In the genomic region with DNA sequence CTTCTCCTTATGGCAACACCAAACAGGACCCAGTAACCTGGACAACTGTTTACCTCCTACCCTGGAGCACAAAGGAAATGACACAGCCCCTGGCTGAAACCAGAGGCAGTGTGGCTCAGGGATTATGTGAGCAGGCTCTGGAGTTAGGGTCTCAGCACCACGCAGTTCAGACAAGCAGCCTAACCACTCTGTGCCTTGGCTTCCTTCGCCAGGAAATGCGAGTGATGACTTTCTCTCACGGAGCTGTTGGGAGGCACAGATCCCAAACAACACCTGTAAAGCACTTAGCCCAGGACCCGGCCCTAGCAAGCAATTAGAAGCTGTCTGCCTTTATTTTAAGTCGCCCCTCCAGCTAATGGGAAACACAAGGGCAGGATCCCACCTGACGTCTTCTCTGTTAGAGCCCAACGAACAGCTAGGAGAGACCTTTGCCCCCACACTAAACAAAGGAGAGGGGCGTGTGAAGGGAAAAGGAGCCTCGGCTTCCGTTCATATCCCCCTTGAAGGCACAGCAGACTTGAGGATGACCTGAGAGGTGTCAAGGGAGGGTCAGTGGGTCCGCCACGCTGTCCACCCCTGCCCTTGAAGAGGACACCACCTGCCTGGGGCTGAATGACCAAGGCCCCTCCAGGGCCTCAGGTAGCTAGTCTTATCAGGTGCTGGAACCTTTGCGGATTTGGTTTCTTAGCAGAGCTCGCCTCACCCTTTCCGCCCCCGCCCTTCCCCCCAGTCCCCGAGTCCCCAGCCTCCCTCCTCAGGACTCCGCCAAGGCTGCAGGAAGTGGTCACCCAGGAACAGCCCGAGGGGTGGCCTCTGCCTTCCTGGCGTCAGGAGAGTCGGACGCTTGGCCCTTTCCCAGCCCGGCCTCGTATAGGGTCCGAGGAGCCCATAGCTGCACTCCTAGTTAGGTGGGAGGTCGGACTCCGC, we compare ENCODE assay signal across 7 cellular contexts. TPM values are rescaled to one million over a fixed set of nuclear protein-coding genes. Genes with fewer than 3 reads are reported as not detected.
DNase-seq lines count a peak whose midpoint lies in the region; ATAC-seq and TF ChIP-seq lines count a peak whose summit lies in the region.

No MANE protein-coding gene starts in this region.

- WGBS in aorta, 2 donors, result 4 to 5% methylated on average over 28 of the region's 28 CpGs

- peaks cover 0 to 4% of the 10 kb centered on the region in 2 donors for H3K4me1 ChIP-seq in aorta (ENCODE audit: control insufficient read depth in 1 of 2, insufficient read depth in 2 of 2, low read length in 2 of 2)

- no peaks in the 10 kb centered on the region for H3K27me3 ChIP-seq in aorta (ENCODE audit: control insufficient read depth in 1 of 2, insufficient read depth in 2 of 2, low read length in 1 of 2)

- intact Hi-C loops in aorta (cut with DNase I), result no loop called here

- H3K36me3 Mint-ChIP-seq in activated T-cell treated with anti-CD3 and anti-CD28 coated beads, Interleukin-2, amount 50 U/mL, for 4 hours (ENCODE audit: insufficient read depth), result peaks cover 2% of the 10 kb centered on the region
- H3K36me3 Mint-ChIP-seq in nephron progenitor cell (ENCODE audit: low read depth), result no peaks in the 10 kb centered on the region

- H3K4me3 ChIP-seq in LNCaP clone FGC (ENCODE audit: low read depth, low read length), result peak overlapping the region; percentile 90
- H3K4me3 ChIP-seq in fibroblast of pulmonary artery (replicated peaks; ENCODE audit: low read depth, low read length), result peak overlapping the region; percentile 97
- H3K4me3 ChIP-seq in aorta (ENCODE audit: low read length in 2 of 2), result peak overlapping the region; percentile 64 to 88

- no peak overlapping the region for H3K27ac Mint-ChIP-seq in nephron progenitor cell

- H3K9me3 Mint-ChIP-seq in activated T-cell treated with anti-CD3 and anti-CD28 coated beads, Interleukin-2, amount 50 U/mL, for 4 hours, result no peaks in the 10 kb centered on the region
- no peaks in the 10 kb centered on the region for H3K9me3 Mint-ChIP-seq in nephron progenitor cell

- H3K4me1 Mint-ChIP-seq in activated T-cell treated with anti-CD3 and anti-CD28 coated beads, Interleukin-2, amount 50 U/mL, for 4 hours (ENCODE audit: low read depth), result peaks cover 58% of the 10 kb centered on the region
- H3K4me1 Mint-ChIP-seq in nephron progenitor cell, result peaks cover 58% of the 10 kb centered on the region

- H3K36me3 ChIP-seq in aorta (ENCODE audit: control insufficient read depth in 1 of 2, insufficient read depth in 2 of 2, low read length in 1 of 2), result no peaks in the 10 kb centered on the region

- no peaks in the 10 kb centered on the region for H3K27me3 Mint-ChIP-seq in activated T-cell treated with anti-CD3 and anti-CD28 coated beads, Interleukin-2, amount 50 U/mL, for 4 hours (ENCODE audit: low read depth)
- peaks cover 17% of the 10 kb centered on the region for H3K27me3 Mint-ChIP-seq in nephron progenitor cell (ENCODE audit: low read depth, poor library complexity)

- TF ChIP-seq CTCF in LNCaP clone FGC (IDR thresholded peaks at IDR 0.05; ENCODE audit: control insufficient read depth, extremely low read depth, insufficient read depth) (no peak), fibroblast of pulmonary artery (IDR thresholded peaks at IDR 0.05; ENCODE audit: low read length, missing control alignments) (no peak), nephron progenitor cell (IDR thresholded peaks at IDR 0.05) (no peak)

- H3K9me3 ChIP-seq in aorta (ENCODE audit: control insufficient read depth, low read length), result no peaks in the 10 kb centered on the region

- H3K4me3 Mint-ChIP-seq in activated T-cell treated with anti-CD3 and anti-CD28 coated beads, Interleukin-2, amount 50 U/mL, for 4 hours, result peak overlapping the region; percentile 88
- H3K4me3 Mint-ChIP-seq in nephron progenitor cell, result peak overlapping the region; percentile 88

- peak overlapping the region; percentile 66 to 67 for H3K27ac ChIP-seq in aorta (ENCODE audit: low read depth in 1 of 2, low read length in 2 of 2)

- DNase-seq in GM19240 (ENCODE audit: insufficient read length, low spot score), result peak; percentile 57
- DNase-seq in LNCaP clone FGC (ENCODE audit: low read depth), result no peak
- peak; percentile 38 for DNase-seq in activated T-cell treated with anti-CD3 and anti-CD28 coated beads, Interleukin-2, amount 50 U/mL, for 4 hours
- DNase-seq in fibroblast of pulmonary artery (ENCODE audit: low read depth), result peak; percentile 29
- DNase-seq in nephron progenitor cell, result peak; percentile 37
- DNase-seq in aorta, result peak; percentile 83 to 87
- DNase-seq in NCI-H1694 (lab: John Stamatoyannopoulos, UW), result no peak

- ATAC-seq in activated T-cell treated with anti-CD3 and anti-CD28 coated beads, Interleukin-2, amount 50 U/mL, for 4 hours, result peak; percentile 26 to 62
- ATAC-seq in aorta (ENCODE audit: low FRiP score), result peak; percentile 68

RNA-seq across cellular contexts. Expression of gene TMEM63A, which starts 0.8 kb away (rescaled TPM):
- 10 to 100 TPM in 1 of 3 donors, 1 to 10 TPM in 2; 7.1 to 13.5 (median 9.1) TPM for total RNA-seq in activated T-cell treated with anti-CD3 and anti-CD28 coated beads, Interleukin-2, amount 50 U/mL, for 4 hours
- 100 to 1,000 TPM in 1 of 2 donors, 10 to 100 TPM in 1; 89.3 to 118 TPM for total RNA-seq in aorta
- polyA plus RNA-seq in aorta, result 10 to 100 TPM in 1 of 2 donors, 1 to 10 TPM in 1; 7.6 to 73.5 TPM

RNA-seq across cellular contexts. Expression of gene LEFTY1, which starts 7.6 kb away (rescaled TPM):
- total RNA-seq in activated T-cell treated with anti-CD3 and anti-CD28 coated beads, Interleukin-2, amount 50 U/mL, for 4 hours, result under 1 TPM in 1 of 3 donors, not detected in 2; 0.22 TPM
- total RNA-seq in aorta, result under 1 TPM; 0.39 to 0.63 TPM
- under 1 TPM; 0.25 to 0.51 TPM for polyA plus RNA-seq in aorta

RNA-seq across cellular contexts. Expression of gene PYCR2, which starts 42.7 kb away (rescaled TPM):
- total RNA-seq in activated T-cell treated with anti-CD3 and anti-CD28 coated beads, Interleukin-2, amount 50 U/mL, for 4 hours, result 100 to 1,000 TPM; 156 to 161 (median 158) TPM
- total RNA-seq in aorta, result 10 to 100 TPM; 43.9 to 47.8 TPM
- 10 to 100 TPM; 27.0 to 63.6 TPM for polyA plus RNA-seq in aorta

RNA-seq across cellular contexts. Expression of gene LEFTY2, which starts 59.7 kb away (rescaled TPM):
- not detected for total RNA-seq in activated T-cell treated with anti-CD3 and anti-CD28 coated beads, Interleukin-2, amount 50 U/mL, for 4 hours
- total RNA-seq in aorta, result 1 to 10 TPM; 4.6 to 5.1 TPM
- polyA plus RNA-seq in aorta, result 1 to 10 TPM; 5.0 to 6.0 TPM

Comparison
In these comparisons a context has a peak if more than half of its experiments do, and no peak if none do; other contexts are left out.
1. DNase-seq: peak in GM19240 (single experiment), activated T-cell treated with anti-CD3 and anti-CD28 coated beads, Interleukin-2, amount 50 U/mL, for 4 hours (single experiment), fibroblast of pulmonary artery (single experiment), nephron progenitor cell (single experiment) and aorta (2 of 2); none in LNCaP clone FGC (single experiment) and NCI-H1694 (single experiment).
2. RNA of gene TMEM63A, which starts 0.8 kb away (total RNA-seq): 89.3 to 118 TPM in aorta; 7.1 to 13.5 TPM in activated T-cell treated with anti-CD3 and anti-CD28 coated beads, Interleukin-2, amount 50 U/mL, for 4 hours; every median in the first group is over 4 times any median in the second.
3. Peak in every context shown above with its lines, with median percentiles within 50 percentile points of each other: H3K4me3 ChIP-seq.